ENCODE assay signal across 8 cellular contexts in genomic region chr9:135887021-135887507, GRCh38. TPM values are rescaled to one million over a fixed set of nuclear protein-coding genes. Genes with fewer than 3 reads are reported as not detected.
DNase-seq lines count a peak whose midpoint lies in the region; ATAC-seq, FAIRE-seq and TF ChIP-seq lines count a peak whose summit lies in the region.

No MANE protein-coding gene starts in this region.

- no peak overlapping the region for H2BK20ac ChIP-seq in H1 (ENCODE audit: low read length)

- H3K9me3 ChIP-seq in H1 (ENCODE audit: insufficient read depth in 2 of 2, low read depth in 1 of 2, low read length in 1 of 2): no peaks in the 10 kb centered on the region
- H3K9me3 ChIP-seq in skeletal muscle satellite cell (replicated peaks; ENCODE audit: low read length): no peaks in the 10 kb centered on the region

- no peak for TF ChIP-seq CTCF in H1 (IDR thresholded peaks at IDR 0.05; ENCODE audit: control extremely low read depth in 1 of 3, insufficient read depth in 1 of 3, low read depth in 1 of 3, low read length in 3 of 3)

- H3K9ac ChIP-seq in H1 (replicated peaks in 1 of 4; ENCODE audit: extremely low read depth in 1 of 4, low read depth in 3 of 4, low read length in 3 of 4) (no peak overlapping the region; a peak in 1 of 7 replicates), skeletal muscle satellite cell (ENCODE audit: low read depth, low read length) (peak overlapping the region; percentile 13)

- H4K91ac ChIP-seq in H1 (replicated peaks; ENCODE audit: insufficient read length, low read length): no peak overlapping the region

- no peak overlapping the region for H2BK120ac ChIP-seq in H1 (replicated peaks; ENCODE audit: low read depth, low read length)

- no peak overlapping the region for H3K56ac ChIP-seq in H1 (replicated peaks; ENCODE audit: insufficient read length, low read depth, low read length)

- H3K36me3 ChIP-seq in H1 (ENCODE audit: control insufficient read depth in 2 of 4, insufficient read depth in 4 of 4, low read length in 3 of 4): no peaks in the 10 kb centered on the region
- no peaks in the 10 kb centered on the region for H3K36me3 ChIP-seq in skeletal muscle satellite cell (ENCODE audit: insufficient read depth, low read length)

- no peak overlapping the region for H3K4me3 ChIP-seq in H1 (ENCODE audit: extremely low read depth in 1 of 4, insufficient read depth in 2 of 4, low read depth in 3 of 4, low read length in 4 of 4)
- peak overlapping the region; percentile 45 for H3K4me3 ChIP-seq in skeletal muscle satellite cell (ENCODE audit: low read length)

- H3K4ac ChIP-seq in H1 (replicated peaks; ENCODE audit: insufficient read length, low read depth, low read length): no peak overlapping the region

- DNase-seq in RPMI7951 (ENCODE audit: low read depth) (peak; percentile 16), H1 (ENCODE audit: low read depth in 1 of 2, low spot score in 2 of 2) (no peak), DMS153 treated with DMSO at 0.1 percent for 48 hours (lab: John Stamatoyannopoulos, UW; ENCODE audit: unreplicated experiment) (no peak), HK-2 (ENCODE audit: unreplicated experiment) (no peak)
- no peak for DNase-seq in NK-92 treated with Interleukin-12 subunit alpha and Interleukin-12 subunit beta, amount 100 ng/mL, for 24 hours (lab: John Stamatoyannopoulos, UW)

- H3K4me1 ChIP-seq in H1 (replicated peaks in 1 of 4; ENCODE audit: control insufficient read depth in 3 of 4, insufficient read depth in 4 of 4, low read length in 3 of 4) (peaks cover 3 to 51% (median 32%) of the 10 kb centered on the region in 4 experiments), skeletal muscle satellite cell (ENCODE audit: control insufficient read depth, insufficient read depth, low read length) (peaks cover 53% of the 10 kb centered on the region)

- no peaks in the 10 kb centered on the region for H3K23me2 ChIP-seq in H1 (ENCODE audit: low read depth, low read length)

- H2AFZ ChIP-seq in H1 (ENCODE audit: low read length): no peak overlapping the region

- CTCF ChIA-PET in H1 (lab: Charles Lee; ENCODE audit: partially characterized antibody): interaction anchor here (1.3 to 1.7 kb wide), 2 partner anchors 10 to 22 kb away, joined by 4 to 5 read pairs; no protein-coding TSS in a partner anchor

- FAIRE-seq in H1 (lab: Jason Lieb, UNC): no peak

- TF ChIP-seq EP300 in H1 (IDR thresholded peaks at IDR 0.05; ENCODE audit: borderline replicate concordance in 1 of 2, low read depth in 2 of 2, low read length in 2 of 2): no peak

- H4K8ac ChIP-seq in H1 (ENCODE audit: extremely low read depth, insufficient read depth, low read length): no peak overlapping the region

- no peak overlapping the region; the same call in 1 of the 2 replicates for H2AK5ac ChIP-seq in H1 (ENCODE audit: low read depth, low read length)

- no peak for TF ChIP-seq POLR2A in H1 (IDR thresholded peaks at IDR 0.05; ENCODE audit: control extremely low read depth in 1 of 2, low read depth in 2 of 2, low read length in 2 of 2)

- peaks cover 43% of the 10 kb centered on the region for H3K79me1 ChIP-seq in H1 (ENCODE audit: low read depth, low read length)

- no peak overlapping the region for H2BK15ac ChIP-seq in H1 (ENCODE audit: low read length)

- WGBS in H1 (ENCODE audit: extremely low coverage in 1 of 2, insufficient coverage in 1 of 2, insufficient read length in 1 of 2, insufficient replicate concordance in 2 of 2, low coverage in 1 of 2, low lambda C conversion rate in 2 of 2, missing lambda C conversion rate in 1 of 2), 2 experiments: 84% methylated on average over 18 of the region's 18 CpGs; no CpG with 5 or more reads in 1 of the 2 experiments

- H3K4me2 ChIP-seq in H1 (ENCODE audit: insufficient read depth in 1 of 2, low read depth in 2 of 2, low read length in 2 of 2): peak overlapping the region in 1 of 2 experiments; percentile 20; a peak in 1 of 4 replicates
- H3K4me2 ChIP-seq in skeletal muscle satellite cell (ENCODE audit: low read length): peak overlapping the region; percentile 74

- ATAC-seq in GM21737 (IDR thresholded peaks at IDR 0.05; ENCODE audit: unreplicated experiment) (peak; percentile 22), GM19328 (IDR thresholded peaks at IDR 0.05; ENCODE audit: unreplicated experiment) (no peak)

- no peaks in the 10 kb centered on the region for H3K27me3 ChIP-seq in H1 (replicated peaks in 1 of 4; ENCODE audit: control insufficient read depth in 3 of 4, extremely low read depth in 1 of 4, insufficient read depth in 3 of 4, low read length in 3 of 4)
- H3K27me3 ChIP-seq in skeletal muscle satellite cell (ENCODE audit: control insufficient read depth, insufficient read depth, low read length): no peaks in the 10 kb centered on the region

- peaks cover 64 to 100% of the 10 kb centered on the region in 2 experiments for H3K79me2 ChIP-seq in H1 (ENCODE audit: control insufficient read depth in 1 of 2, insufficient read depth in 2 of 2, low read length in 2 of 2)

- no peak for TF ChIP-seq RAD21 in H1 (IDR thresholded peaks at IDR 0.05 in 1 of 2, conservative IDR thresholded peaks at IDR 0.05 in 1 of 2; ENCODE audit: low read depth in 2 of 2, low read length in 2 of 2)

- H2BK5ac ChIP-seq in H1 (ENCODE audit: low read depth, low read length): peak overlapping the region; percentile 85; the same call in 1 of the 2 replicates

- no peak overlapping the region for H2BK12ac ChIP-seq in H1 (ENCODE audit: low read depth, low read length)

- POLR2A ChIA-PET in H1 (lab: Charles Lee; ENCODE audit: partially characterized antibody): no interaction called here

- H4K20me1 ChIP-seq in H1 (replicated peaks in 1 of 2; ENCODE audit: control insufficient read depth in 1 of 2, insufficient read depth in 2 of 2, low read length in 2 of 2): peaks cover 77 to 78% of the 10 kb centered on the region in 2 experiments

- no peak overlapping the region for H4K5ac ChIP-seq in H1 (ENCODE audit: insufficient read length, low read depth, low read length)

- H3K18ac ChIP-seq in H1 (ENCODE audit: extremely low read depth, low read length): no peak overlapping the region

- H3K23ac ChIP-seq in H1 (ENCODE audit: insufficient read length): no peak overlapping the region

- H3K27ac ChIP-seq in H1 (ENCODE audit: low read depth, low read length): no peak overlapping the region

- H3K14ac ChIP-seq in H1 (ENCODE audit: insufficient read length): no peak overlapping the region

TF ChIP-seq in H1, 55 proteins besides CTCF, POLR2A, EP300 and RAD21:
- no peak for TF ChIP-seq SP2 (IDR thresholded peaks at IDR 0.05; ENCODE audit: low read length)
- TF ChIP-seq BCL11A (IDR thresholded peaks at IDR 0.05; ENCODE audit: low read depth in 2 of 2, low read length in 2 of 2): no peak
- TF ChIP-seq JUND (IDR thresholded peaks at IDR 0.05; ENCODE audit: low read length): no peak
- TF ChIP-seq TEAD4 (IDR thresholded peaks at IDR 0.05; ENCODE audit: low read depth, low read length): no peak
- TF ChIP-seq MAFK (IDR thresholded peaks at IDR 0.05; ENCODE audit: low read depth, low read length): no peak
- no peak for TF ChIP-seq SP1 (IDR thresholded peaks at IDR 0.05; ENCODE audit: low read depth, low read length)
- no peak for TF ChIP-seq KDM5A (IDR thresholded peaks at IDR 0.05; ENCODE audit: low read length)
- no peak for TF ChIP-seq SIX5 (IDR thresholded peaks at IDR 0.05; ENCODE audit: low read depth, low read length)
- no peak for TF ChIP-seq KDM1A (IDR thresholded peaks at IDR 0.05; ENCODE audit: borderline replicate concordance, low read length)
- TF ChIP-seq SUZ12 (IDR thresholded peaks at IDR 0.05; ENCODE audit: low read length): no peak
- TF ChIP-seq SAP30 (IDR thresholded peaks at IDR 0.05; ENCODE audit: insufficient read depth, insufficient replicate concordance, low read length): no peak
- no peak for TF ChIP-seq SIN3A (conservative IDR thresholded peaks at IDR 0.05 in 1 of 2, IDR thresholded peaks at IDR 0.05 in 1 of 2; ENCODE audit: low read depth in 1 of 2, low read length in 2 of 2)
- no peak for TF ChIP-seq ASH2L (IDR thresholded peaks at IDR 0.05; ENCODE audit: low read length)
- TF ChIP-seq HDAC2 (IDR thresholded peaks at IDR 0.05; ENCODE audit: borderline replicate concordance in 1 of 2, low read depth in 2 of 2, low read length in 2 of 2): no peak
- TF ChIP-seq RXRA (IDR thresholded peaks at IDR 0.05; ENCODE audit: insufficient read depth, low read depth, low read length): no peak

RNA-seq across cellular contexts. Expression of gene CAMSAP1, which starts 20.3 kb away (rescaled TPM):
- total RNA-seq in RPMI7951 (2014; rRNA removed; shearing (Covaris generic)): 6.2 and 10.3 TPM in 2 replicates
- 43.1 and 44.0 TPM in 2 replicates for total RNA-seq in H1 (2021; fragmentation: NEBNext Ultra II Directional; extraction: Animal tissue kit (Norgen Biotek cat#: 25700))
- 13.4 and 14.4 TPM in 2 replicates for polyA plus RNA-seq in H1 (2011; rRNA removed)
- 10.7 TPM for polyA plus RNA-seq in H1 (2011; cell fraction: cytosol; rRNA removed)
- polyA plus RNA-seq in H1 (2011; cell fraction: nucleus; rRNA removed): 29.4 TPM
- 18.7 to 25.2 TPM (median 22.4 TPM) in 4 replicates for polyA plus RNA-seq in H1 (2012, experiment 1 of 2)
- 5.8 TPM for polyA plus RNA-seq in H1 (2012, experiment 2 of 2)
- 19.1 TPM for polyA plus RNA-seq in H1 (2013, experiment 1 of 2)
- 17.7 TPM for polyA plus RNA-seq in H1 (2013, experiment 2 of 2)
- 29.0 and 30.8 TPM in 2 replicates for polyA minus RNA-seq in H1 (2011; rRNA and poly(A)+ RNA removed)
- polyA minus RNA-seq in H1 (2011; cell fraction: cytosol; rRNA and poly(A)+ RNA removed): 64.3 TPM
- polyA minus RNA-seq in H1 (2011; cell fraction: nucleus; rRNA and poly(A)+ RNA removed): 31.5 TPM
- total RNA-seq in skeletal muscle satellite cell (2012; rRNA removed): 15.7 and 23.1 TPM in 2 replicates
